Comparison of ENCODE assay signal across 8 cellular contexts in genomic region chr16:22373662-22374310, GRCh38. TPM values are rescaled to one million over a fixed set of nuclear protein-coding genes. Genes with fewer than 3 reads are reported as not detected.
DNase-seq lines count a peak whose midpoint lies in the region; ATAC-seq and TF ChIP-seq lines count a peak whose summit lies in the region.

No MANE protein-coding gene starts in this region.

- no peak for TF ChIP-seq CTCF in ovary (IDR thresholded peaks at IDR 0.05)

- intact Hi-C loops in ovary (cut with DNase I) = loop anchor here in 2 of 4 donors (10.0 kb wide), 1 partner anchor 51 kb away; no protein-coding TSS in a partner anchor

- DNase-seq in NCI-H526 treated with DMSO at 0.1 percent for 48 hours (lab: John Stamatoyannopoulos, UW) (peak; percentile 26), foreskin melanocyte (peak; percentile 19), ovary (peak; percentile 43 to 74 (median 60)), NCI-H187 treated with DMSO at 0.1 percent for 48 hours (lab: John Stamatoyannopoulos, UW) (no peak), DMS153 (lab: John Stamatoyannopoulos, UW) (no peak)
- DNase-seq in activated T-helper 9 cell treated with anti-CD3 and anti-CD28 coated beads, Interleukin-2, amount 50 U/mL, for 16 hours (ENCODE audit: low read depth) = peak; percentile 23

- H3K27me3 ChIP-seq in ovary = no peaks in the 10 kb centered on the region

- peaks cover 5% of the 10 kb centered on the region for H3K4me1 ChIP-seq in ovary (ENCODE audit: insufficient read depth)

- ATAC-seq in GM18498 (IDR thresholded peaks at IDR 0.05; ENCODE audit: unreplicated experiment) (peak; percentile 28), HG02610 (IDR thresholded peaks at IDR 0.05; ENCODE audit: unreplicated experiment) (peak; percentile 17)

- WGBS in ovary, 3 donors = 0 to 1% (median 0%) methylated on average over 49 to 51 of the region's 51 CpGs

- peak overlapping the region; percentile 87 for H3K4me3 ChIP-seq in ovary

- TF ChIP-seq EP300 in ovary (IDR thresholded peaks at IDR 0.05) = no peak

- no peaks in the 10 kb centered on the region for H3K9me3 ChIP-seq in ovary

- H3K27ac ChIP-seq in ovary = peak overlapping the region; percentile 64 to 70

- no peak for TF ChIP-seq POLR2A in ovary (IDR thresholded peaks at IDR 0.05)

- no peaks in the 10 kb centered on the region for H3K36me3 ChIP-seq in ovary

RNA-seq across cellular contexts. Expression of gene CDR2, which starts 0.6 kb away (rescaled TPM):
- 10 to 100 TPM; 14.3 to 30.3 (median 23.7) TPM for total RNA-seq in ovary
- 10 to 100 TPM; 12.7 to 22.9 TPM for polyA plus RNA-seq in ovary

Comparison
In these comparisons a context has a peak if more than half of its experiments do, and no peak if none do; other contexts are left out.
1. DNase-seq: peak in NCI-H526 treated with DMSO at 0.1 percent for 48 hours (single experiment), activated T-helper 9 cell treated with anti-CD3 and anti-CD28 coated beads, Interleukin-2, amount 50 U/mL, for 16 hours (single experiment), foreskin melanocyte (single experiment) and ovary (5 of 5); none in NCI-H187 treated with DMSO at 0.1 percent for 48 hours (single experiment) and DMS153 (single experiment).